26 cellular contexts compared by ENCODE assay signal in the genomic region with DNA sequence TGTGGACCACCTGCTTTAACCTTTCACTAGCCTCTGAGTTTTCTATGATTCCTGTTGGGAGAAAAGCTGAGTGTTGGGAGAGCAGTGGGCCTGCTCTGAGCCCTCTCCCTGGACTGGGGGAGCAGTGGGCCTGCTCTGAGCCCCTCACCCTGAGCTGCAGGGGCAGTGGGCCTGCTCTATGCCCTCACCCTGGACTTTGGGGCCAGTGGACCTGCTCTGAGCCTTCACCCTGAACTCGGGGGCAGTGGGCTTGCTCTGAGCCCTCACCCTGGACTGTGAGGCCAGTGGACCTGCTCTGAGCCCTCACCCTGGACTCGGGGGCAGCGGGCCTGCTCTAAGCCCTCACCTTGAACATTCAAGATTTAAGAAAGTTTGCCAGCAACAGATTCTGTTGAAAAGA.
"Had no signal": no experiment of that assay in that cellular context is flagged by ENCODE, and none has a peak within 500 bp of the region (broad histone marks: within the 10 kb centered on the region; RNA-seq: fewer than 3 reads in every experiment).

No MANE protein-coding gene starts in this region.

- DNase-seq: colonic mucosa; cortex of kidney; effector CD8-positive, alpha-beta T cell; effector memory CD8-positive, alpha-beta T cell; endodermal cell; erythroblast; esophagus squamous epithelium; foreskin fibroblast; foreskin melanocyte; gastrocnemius medialis; glutamatergic neuron; head of caudate nucleus; heart right ventricle; hippocampal formation; left cardiac atrium; left lung; left ventricle myocardium superior; lower lobe of right lung; mesendoderm; midbrain had no signal

- H3K27me3 ChIP-seq: colonic mucosa had no signal

- FAIRE-seq: endometrium, islet of Langerhans, keratinocyte had no signal

- ATAC-seq: effector memory CD8-positive, alpha-beta T cell; esophagus mucosa; gastrocnemius medialis; heart right ventricle; left cardiac atrium; left lung; left ventricle myocardium superior; lower lobe of right lung had no signal

- H3K36me3 ChIP-seq: colonic mucosa, esophagus squamous epithelium, gastrocnemius medialis, heart right ventricle, left lung, lower lobe of right lung had no signal

- H3K4me3 ChIP-seq: colonic mucosa, esophagus squamous epithelium, gastrocnemius medialis, heart right ventricle, left lung, lower lobe of right lung had no signal

- H3K4me3 Mint-ChIP-seq: dendritic cell treated with granulocyte-macrophage colony-stimulating factor and Interleukin-4, amounts not matched to agents 40 ng/mL and 50 ng/mL, for 4 days; effector memory CD8-positive, alpha-beta T cell; endodermal cell had no signal

- H3K4me1 ChIP-seq: colonic mucosa, gastrocnemius medialis, heart right ventricle, left lung, lower lobe of right lung had no signal

- H3K27ac Mint-ChIP-seq: dendritic cell treated with granulocyte-macrophage colony-stimulating factor and Interleukin-4, amounts not matched to agents 40 ng/mL and 50 ng/mL, for 4 days; effector memory CD8-positive, alpha-beta T cell; endodermal cell had no signal

- H3K9me3 ChIP-seq: colonic mucosa, esophagus squamous epithelium, gastrocnemius medialis, heart right ventricle, left lung, lower lobe of right lung had no signal

- H3K9me3 Mint-ChIP-seq: dendritic cell treated with granulocyte-macrophage colony-stimulating factor and Interleukin-4, amounts not matched to agents 40 ng/mL and 50 ng/mL, for 4 days; effector memory CD8-positive, alpha-beta T cell; endodermal cell had no signal

- H3K27ac ChIP-seq: colonic mucosa, epithelial cell of prostate, esophagus squamous epithelium, gastrocnemius medialis, heart right ventricle, left lung, lower lobe of right lung had no signal

- H3K4me1 Mint-ChIP-seq: endodermal cell had no signal
